Comparison of ENCODE assay signal across 1 cellular context in the genomic region with DNA sequence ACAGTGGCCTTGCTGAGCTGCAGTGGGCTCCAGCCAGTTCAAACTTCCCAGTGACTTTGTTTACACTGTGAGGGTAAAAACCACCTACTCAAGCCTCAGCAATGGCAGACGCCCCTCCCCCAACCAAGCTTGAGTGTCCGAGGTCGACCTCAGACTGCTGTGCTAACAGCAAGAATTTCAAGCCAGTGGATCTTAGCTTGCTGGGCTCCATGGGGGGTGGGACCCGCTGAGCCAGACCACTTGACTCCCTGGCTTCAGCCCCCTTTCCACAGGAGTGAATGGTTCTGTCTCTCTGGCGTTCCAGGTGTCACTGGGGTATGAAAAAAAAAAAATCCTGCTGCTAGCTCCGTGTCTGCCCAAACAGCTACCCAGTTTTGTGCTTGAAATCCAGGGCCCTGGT.
TF ChIP-seq lines count a peak whose summit lies in the region.

No MANE protein-coding gene starts in this region.

TF ChIP-seq in HepG2, 621 proteins besides CTCF, POLR2A, EP300 and RAD21:
- TF ChIP-seq CREBL2 (CRISPR knock-in tag; IDR thresholded peaks at IDR 0.05; ENCODE audit: borderline replicate concordance): no peak
- TF ChIP-seq CC2D1A (CRISPR knock-in tag; IDR thresholded peaks at IDR 0.05): no peak
- no peak for TF ChIP-seq HMG20A (CRISPR knock-in tag; IDR thresholded peaks at IDR 0.05; ENCODE audit: borderline replicate concordance)
